ENCODE assay signal across 1 cellular context in the genomic region with DNA sequence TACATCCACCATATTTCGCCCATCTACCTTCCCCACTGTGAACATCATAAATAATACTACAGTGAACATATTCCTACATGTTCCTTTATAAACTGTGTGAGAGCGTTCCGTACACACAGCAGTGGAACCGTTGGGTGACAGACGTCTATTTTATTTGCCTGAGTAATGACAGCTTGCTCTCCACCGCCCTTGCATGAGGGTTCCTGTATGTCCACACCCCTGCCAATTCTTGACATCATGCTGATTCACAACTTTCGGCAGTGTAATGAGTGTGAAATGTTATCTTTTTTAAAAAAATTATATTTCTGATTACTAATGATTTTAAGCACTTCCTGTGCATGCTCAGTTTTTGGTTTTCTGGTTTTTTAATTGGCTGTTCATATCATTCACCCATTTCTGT.
TF ChIP-seq lines count a peak whose summit lies in the region.

No MANE protein-coding gene starts in this region.

TF ChIP-seq in K562, 482 proteins besides CTCF, POLR2A, EP300 and RAD21:
- TF ChIP-seq, protein P1, sequence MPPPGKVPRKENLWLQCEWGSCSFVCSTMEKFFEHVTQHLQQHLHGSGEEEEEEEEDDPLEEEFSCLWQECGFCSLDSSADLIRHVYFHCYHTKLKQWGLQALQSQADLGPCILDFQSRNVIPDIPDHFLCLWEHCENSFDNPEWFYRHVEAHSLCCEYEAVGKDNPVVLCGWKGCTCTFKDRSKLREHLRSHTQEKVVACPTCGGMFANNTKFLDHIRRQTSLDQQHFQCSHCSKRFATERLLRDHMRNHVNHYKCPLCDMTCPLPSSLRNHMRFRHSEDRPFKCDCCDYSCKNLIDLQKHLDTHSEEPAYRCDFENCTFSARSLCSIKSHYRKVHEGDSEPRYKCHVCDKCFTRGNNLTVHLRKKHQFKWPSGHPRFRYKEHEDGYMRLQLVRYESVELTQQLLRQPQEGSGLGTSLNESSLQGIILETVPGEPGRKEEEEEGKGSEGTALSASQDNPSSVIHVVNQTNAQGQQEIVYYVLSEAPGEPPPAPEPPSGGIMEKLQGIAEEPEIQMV (tag; conservative IDR thresholded peaks at IDR 0.05; ENCODE audit: low read depth) = no peak
- TF ChIP-seq NFRKB (IDR thresholded peaks at IDR 0.05; ENCODE audit: low read depth) = no peak
- TF ChIP-seq MEIS2 (IDR thresholded peaks at IDR 0.05; ENCODE audit: partially characterized antibody) = peak; percentile 44
- TF ChIP-seq, protein P2, sequence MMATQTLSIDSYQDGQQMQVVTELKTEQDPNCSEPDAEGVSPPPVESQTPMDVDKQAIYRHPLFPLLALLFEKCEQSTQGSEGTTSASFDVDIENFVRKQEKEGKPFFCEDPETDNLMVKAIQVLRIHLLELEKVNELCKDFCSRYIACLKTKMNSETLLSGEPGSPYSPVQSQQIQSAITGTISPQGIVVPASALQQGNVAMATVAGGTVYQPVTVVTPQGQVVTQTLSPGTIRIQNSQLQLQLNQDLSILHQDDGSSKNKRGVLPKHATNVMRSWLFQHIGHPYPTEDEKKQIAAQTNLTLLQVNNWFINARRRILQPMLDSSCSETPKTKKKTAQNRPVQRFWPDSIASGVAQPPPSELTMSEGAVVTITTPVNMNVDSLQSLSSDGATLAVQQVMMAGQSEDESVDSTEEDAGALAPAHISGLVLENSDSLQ (IDR thresholded peaks at IDR 0.05) = peak; percentile 26; the same call in 1 of the 2 replicates
- no peak for TF ChIP-seq ETV5 (CRISPR knock-in tag; IDR thresholded peaks at IDR 0.05; ENCODE audit: low read depth)
- no peak for TF ChIP-seq NUFIP1 (IDR thresholded peaks at IDR 0.05; ENCODE audit: partially characterized antibody)
- TF ChIP-seq C11orf30 (IDR thresholded peaks at IDR 0.05; ENCODE audit: low read depth) = 0 out of 2 replicates have a peak, but pooled peaks have one; percentile 10
- no peak for TF ChIP-seq ETV6 (IDR thresholded peaks at IDR 0.05; ENCODE audit: borderline replicate concordance in 1 of 2, low read depth in 2 of 2, low read length in 1 of 2)
- TF ChIP-seq ETV6 (CRISPR knock-in tag; IDR thresholded peaks at IDR 0.05; ENCODE audit: borderline replicate concordance) = no peak
